Comparison of ENCODE assay signal across 13 cellular contexts in genomic region chr3:179410317-179410716, GRCh38. TPM values are rescaled to one million over a fixed set of nuclear protein-coding genes. Genes with fewer than 3 reads are reported as not detected.
A peak's percentile ranks its signal among the peaks of the same experiment; 100 is the strongest.
DNase-seq lines count a peak whose midpoint lies in the region; ATAC-seq and TF ChIP-seq lines count a peak whose summit lies in the region.
"Had no signal": no experiment of that assay in that cellular context is flagged by ENCODE, and none has a peak within 500 bp of the region (broad histone marks: within the 10 kb centered on the region; RNA-seq: fewer than 3 reads in every experiment).

No MANE protein-coding gene starts in this region.

- no peak overlapping the region for H3K4me3 Mint-ChIP-seq in glutamatergic neuron (ENCODE audit: unreplicated experiment)
- H3K4me3 Mint-ChIP-seq: effector memory CD8-positive, alpha-beta T cell; mesothelial cell of epicardium had no signal

- H3K9me3 ChIP-seq in SJCRH30 (replicated peaks) = no peaks in the 10 kb centered on the region
- H3K9me3 ChIP-seq: adrenal gland, transverse colon had no signal

- TF ChIP-seq CTCF in glutamatergic neuron (IDR thresholded peaks at IDR 0.05; ENCODE audit: partially characterized antibody, unreplicated experiment) = no peak

- H3K27ac Mint-ChIP-seq in glutamatergic neuron (ENCODE audit: unreplicated experiment) = no peak overlapping the region
- H3K27ac Mint-ChIP-seq: effector memory CD8-positive, alpha-beta T cell; mesothelial cell of epicardium had no signal

- no peaks in the 10 kb centered on the region for H3K36me3 Mint-ChIP-seq in glutamatergic neuron (ENCODE audit: unreplicated experiment)

- H3K4me3 ChIP-seq in SJCRH30 = no peak overlapping the region
- H3K4me3 ChIP-seq: adrenal gland, transverse colon had no signal

- ATAC-seq in GM21360 (IDR thresholded peaks at IDR 0.05; ENCODE audit: unreplicated experiment) (peak; percentile 50), HG02763 (IDR thresholded peaks at IDR 0.05; ENCODE audit: unreplicated experiment) (no peak), GM21786 (IDR thresholded peaks at IDR 0.05; ENCODE audit: unreplicated experiment) (no peak)
- ATAC-seq: effector memory CD8-positive, alpha-beta T cell had no signal

- H3K27me3 ChIP-seq in SJCRH30 = no peaks in the 10 kb centered on the region
- H3K27me3 ChIP-seq: adrenal gland, transverse colon had no signal

- peak; percentile 25 for DNase-seq in ELR (ENCODE audit: low read depth)
- peak; percentile 5 to 27 for DNase-seq in SJCRH30
- peak; percentile 35 for DNase-seq in left kidney (ENCODE audit: low read depth, low spot score)
- DNase-seq in ureter (ENCODE audit: low spot score) = no peak
- DNase-seq in glutamatergic neuron = no peak
- DNase-seq: adrenal gland; Calu3; effector memory CD8-positive, alpha-beta T cell; transverse colon had no signal

- H3K27ac ChIP-seq in SJCRH30 = no peak overlapping the region
- H3K27ac ChIP-seq: adrenal gland, transverse colon had no signal

- H3K4me1 Mint-ChIP-seq in glutamatergic neuron (ENCODE audit: low read depth, unreplicated experiment) = peaks cover 4% of the 10 kb centered on the region
- H3K4me1 Mint-ChIP-seq: mesothelial cell of epicardium had no signal

- peaks cover 7% of the 10 kb centered on the region for H3K36me3 ChIP-seq in SJCRH30

- H3K9me3 Mint-ChIP-seq in glutamatergic neuron (ENCODE audit: unreplicated experiment) = peaks cover 2% of the 10 kb centered on the region
- H3K9me3 Mint-ChIP-seq: effector memory CD8-positive, alpha-beta T cell; mesothelial cell of epicardium had no signal

- H3K27me3 Mint-ChIP-seq in glutamatergic neuron (ENCODE audit: unreplicated experiment) = no peaks in the 10 kb centered on the region
- H3K27me3 Mint-ChIP-seq: effector memory CD8-positive, alpha-beta T cell had no signal

- H3K4me1 ChIP-seq in SJCRH30 = peaks cover 3% of the 10 kb centered on the region; the same call in 1 of the 2 replicates
- H3K4me1 ChIP-seq: adrenal gland, transverse colon had no signal

RNA-seq across cellular contexts. Expression of gene GNB4, which starts 41.0 kb away (rescaled TPM):
- total RNA-seq in SJCRH30 (2014; rRNA removed; shearing (Covaris generic)) = 48.1 and 48.9 TPM in 2 replicates
- total RNA-seq in ureter (19.5 TPM), glutamatergic neuron (ENCODE audit: unreplicated experiment) (19.1 TPM)

Comparison
In these comparisons a context has a peak if more than half of its experiments do, and no peak if none do; other contexts are left out.
1. DNase-seq: peak in ELR (single experiment), SJCRH30 (2 of 2) and left kidney (single experiment); none in ureter (single experiment) and glutamatergic neuron (single experiment).